ENCODE assay signal across 19 cellular contexts in the genomic region with DNA sequence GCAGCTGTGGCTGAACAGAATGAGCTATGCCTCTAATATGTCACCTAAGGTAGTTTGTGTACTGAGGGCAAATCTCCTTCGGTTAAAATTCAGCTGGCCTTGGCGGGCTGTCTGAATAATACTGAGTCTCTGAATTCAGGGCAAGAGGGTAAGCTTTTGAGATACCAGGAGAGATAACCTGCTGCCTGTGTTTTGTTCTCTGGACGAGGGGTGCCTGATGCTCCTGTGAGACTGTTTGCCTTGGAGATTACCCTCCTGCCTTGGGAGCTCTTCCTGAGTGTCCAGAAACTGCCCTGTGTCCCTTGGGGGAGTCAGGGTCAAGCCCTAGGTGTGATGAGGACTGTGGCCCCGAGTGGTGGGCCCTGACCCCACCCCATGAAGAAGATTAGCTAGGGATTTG.
DNase-seq lines count a peak whose midpoint lies in the region; TF ChIP-seq lines count a peak whose summit lies in the region.
"Had no signal": no experiment of that assay in that cellular context is flagged by ENCODE, and none has a peak within 500 bp of the region (broad histone marks: within the 10 kb centered on the region; RNA-seq: fewer than 3 reads in every experiment).

No MANE protein-coding gene starts in this region.

- H3K36me3 ChIP-seq in H7 (replicated peaks; ENCODE audit: control insufficient read depth, insufficient read depth, low read length) (no peaks in the 10 kb centered on the region), endodermal cell (ENCODE audit: control insufficient read depth, insufficient read depth, low read length) (no peaks in the 10 kb centered on the region), mesendoderm (ENCODE audit: control insufficient read depth, insufficient read depth, low read length) (no peaks in the 10 kb centered on the region), HAP-1 (replicated peaks) (no peaks in the 10 kb centered on the region)

- H3K27ac Mint-ChIP-seq in endodermal cell = peak overlapping the region; percentile 83
- H3K27ac Mint-ChIP-seq: CD4-positive, alpha-beta T cell had no signal

- no peak overlapping the region for H3K9ac ChIP-seq in endodermal cell (ENCODE audit: extremely low read depth, low read length, poor library complexity, severe bottlenecking)
- H3K9ac ChIP-seq in mesendoderm (ENCODE audit: low read length) = no peak overlapping the region
- H3K9ac ChIP-seq: GM23248 had no signal

- H4K5ac ChIP-seq in mesendoderm (ENCODE audit: low read length) = no peak overlapping the region

- no peak overlapping the region for H3K23ac ChIP-seq in mesendoderm (ENCODE audit: low read length)

- in situ Hi-C loops in GM13976 (cut with MboI; ENCODE audit: low sequenced_read_pairs, unreplicated experiment) (no loop called here), HAP-1 (cut with MboI; ENCODE audit: low sequenced_read_pairs) (no loop called here)

- H3K27ac ChIP-seq in endodermal cell (ENCODE audit: low read depth, low read length) (no peak overlapping the region), mesendoderm (ENCODE audit: low read depth, low read length) (no peak overlapping the region)
- H3K27ac ChIP-seq: C4-2B, GM23248 had no signal

- 38 to 83% methylated on average over 1 to 4 of the region's 4 CpGs for WGBS in endodermal cell (ENCODE audit: insufficient coverage in 1 of 2, insufficient read length in 1 of 2), 2 experiments
- WGBS in mesendoderm (ENCODE audit: extremely low coverage, insufficient coverage, low lambda C conversion rate) = no CpG with 5 or more reads among the region's 4 CpGs

- H3K4me2 ChIP-seq in mesendoderm (ENCODE audit: low read length) = no peak overlapping the region

- H3K4ac ChIP-seq in mesendoderm (ENCODE audit: low read depth, low read length) = no peak overlapping the region

- peaks cover 24% of the 10 kb centered on the region for H3K4me1 Mint-ChIP-seq in endodermal cell

- H3K27me3 ChIP-seq in H7 (ENCODE audit: control insufficient read depth, insufficient read depth, low read length) (no peaks in the 10 kb centered on the region), endodermal cell (ENCODE audit: control insufficient read depth, insufficient read depth, low read length, poor library complexity, severe bottlenecking) (no peaks in the 10 kb centered on the region), mesendoderm (ENCODE audit: insufficient read depth, low read length, poor library complexity) (no peaks in the 10 kb centered on the region), HAP-1 (ENCODE audit: low read depth) (no peaks in the 10 kb centered on the region)

- no peak overlapping the region for H2AK5ac ChIP-seq in mesendoderm (ENCODE audit: low read length)

- no peaks in the 10 kb centered on the region for H3K9me3 ChIP-seq in endodermal cell (ENCODE audit: control insufficient read depth, low read length)
- H3K9me3 ChIP-seq in HAP-1 = no peaks in the 10 kb centered on the region

- H2BK5ac ChIP-seq in mesendoderm (ENCODE audit: low read length) = no peak overlapping the region

- H3K4me3 ChIP-seq in H7 (ENCODE audit: insufficient read depth, low read depth, low read length) (no peak overlapping the region), endodermal cell (ENCODE audit: low read length) (peak overlapping the region; percentile 48), mesendoderm (ENCODE audit: low read length) (no peak overlapping the region), HAP-1 (no peak overlapping the region)
- H3K4me3 ChIP-seq: GM12878, GM23248, K562 had no signal

- H3K27me3 Mint-ChIP-seq in endodermal cell (ENCODE audit: insufficient read depth) = no peaks in the 10 kb centered on the region
- H3K27me3 Mint-ChIP-seq: CD4-positive, alpha-beta T cell had no signal

- H3K18ac ChIP-seq in mesendoderm (ENCODE audit: low read length) = no peak overlapping the region

- H2BK15ac ChIP-seq in mesendoderm (replicated peaks; ENCODE audit: low read depth) = no peak overlapping the region

- H3K9me3 Mint-ChIP-seq in endodermal cell = no peaks in the 10 kb centered on the region

- H3K4me3 Mint-ChIP-seq in endodermal cell = no peak overlapping the region
- H3K4me3 Mint-ChIP-seq: CD4-positive, alpha-beta T cell had no signal

- TF ChIP-seq CTCF in GM13976 (IDR thresholded peaks at IDR 0.05; ENCODE audit: borderline replicate concordance, control extremely low read depth, extremely low read depth, insufficient read depth, missing control alignments) (no peak), endodermal cell (conservative IDR thresholded peaks at IDR 0.05) (no peak)

- H3K79me1 ChIP-seq in mesendoderm (ENCODE audit: low read length) = no peaks in the 10 kb centered on the region

- no peak overlapping the region for H2BK120ac ChIP-seq in mesendoderm (ENCODE audit: low read depth, low read length)

- DNase-seq in GM13976 (ENCODE audit: low spot score) (peak; percentile 2), H7 (peak; percentile 39), endodermal cell (peak; percentile 62), mesendoderm (peak; percentile 6), NCI-H510A (lab: John Stamatoyannopoulos, UW) (no peak), cortex of kidney (lab: John Stamatoyannopoulos, UW) (no peak), HAP-1 (ENCODE audit: low spot score in 2 of 2) (no peak), epidermal melanocyte (ENCODE audit: insufficient read length, low spot score) (no peak)
- DNase-seq: ACHN; AML-193; CD4-positive, alpha-beta T cell; DMS53; DND-41; EL; GM23248; IMR-90 had no signal

- H4K8ac ChIP-seq in mesendoderm (ENCODE audit: low read depth, low read length) = no peak overlapping the region

- H3K56ac ChIP-seq in mesendoderm (ENCODE audit: low read length) = no peak overlapping the region

- peaks cover 14% of the 10 kb centered on the region for H3K4me1 ChIP-seq in endodermal cell (ENCODE audit: control insufficient read depth, insufficient read depth, low read length)
- H3K4me1 ChIP-seq in mesendoderm (ENCODE audit: control insufficient read depth, low read depth, low read length) = no peaks in the 10 kb centered on the region
- no peaks in the 10 kb centered on the region for H3K4me1 ChIP-seq in HAP-1

- no peaks in the 10 kb centered on the region for H3K36me3 Mint-ChIP-seq in endodermal cell (ENCODE audit: low read depth)

- no peaks in the 10 kb centered on the region for H3K79me2 ChIP-seq in mesendoderm (ENCODE audit: control insufficient read depth, insufficient read depth, low read length)

Comparison
In these comparisons a context has a peak if more than half of its experiments do, and no peak if none do; other contexts are left out.
1. DNase-seq: peak in GM13976 (single experiment), H7 (single experiment), endodermal cell (single experiment) and mesendoderm (single experiment); none in NCI-H510A (single experiment), cortex of kidney (single experiment), HAP-1 (0 of 2) and epidermal melanocyte (single experiment).